20 cellular contexts compared by ENCODE assay signal in the genomic region with DNA sequence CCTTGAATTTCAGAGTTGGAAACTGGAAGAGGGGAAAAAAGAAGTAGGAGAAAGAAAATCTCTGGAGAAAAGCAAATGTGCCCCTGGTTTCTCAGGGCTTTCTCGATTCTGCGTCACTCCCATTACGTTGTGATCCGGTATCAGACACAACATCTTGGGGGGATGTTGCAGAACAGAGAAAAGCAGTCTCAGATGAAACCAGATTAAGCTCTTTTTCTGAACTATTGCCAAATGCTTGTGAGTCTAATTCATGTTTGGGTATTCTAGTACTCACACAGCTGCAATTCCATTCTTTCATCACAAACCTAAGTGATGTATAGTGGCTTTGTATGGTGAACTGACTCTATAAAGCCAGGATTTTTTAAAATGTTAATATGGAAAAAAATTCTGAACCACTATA.
DNase-seq lines count a peak whose midpoint lies in the region; ATAC-seq, FAIRE-seq and TF ChIP-seq lines count a peak whose summit lies in the region.
"Had no signal": no experiment of that assay in that cellular context is flagged by ENCODE, and none has a peak within 500 bp of the region (broad histone marks: within the 10 kb centered on the region; RNA-seq: fewer than 3 reads in every experiment).

No MANE protein-coding gene starts in this region.

- no peak for DNase-seq in GM12891 (ENCODE audit: insufficient read length, low spot score)
- DNase-seq in fibroblast of mammary gland (ENCODE audit: low read depth), result peak; percentile 25
- DNase-seq in retinal pigment epithelial cell (ENCODE audit: low read depth), result peak; percentile 74
- no peak for DNase-seq in GM20000 (ENCODE audit: low spot score)
- DNase-seq: brain microvascular endothelial cell; CD8-positive, alpha-beta T cell; dermis blood vessel endothelial cell; left cardiac atrium; midbrain; NCI-H1417 treated with DMSO at 0.1 percent for 48 hours; SW 1271; testis had no signal

- H2AFZ ChIP-seq in OCI-LY3 (ENCODE audit: low read depth, low read length), result no peak overlapping the region

- peaks cover 98% of the 10 kb centered on the region for H3K4me1 ChIP-seq in OCI-LY3 (ENCODE audit: low read length)
- H3K4me1 ChIP-seq: gastroesophageal sphincter, testis had no signal

- H3K9me3 ChIP-seq in OCI-LY3 (ENCODE audit: insufficient read depth, low read length), result no peaks in the 10 kb centered on the region
- H3K9me3 ChIP-seq: gastroesophageal sphincter, testis had no signal

- peak overlapping the region; percentile 55 for H3K27ac ChIP-seq in OCI-LY3 (ENCODE audit: low read length)
- H3K27ac ChIP-seq: brain microvascular endothelial cell, epithelial cell of prostate, gastroesophageal sphincter, testis had no signal

- no peak for TF ChIP-seq CTCF in OCI-LY3 (IDR thresholded peaks at IDR 0.05; ENCODE audit: low read depth, low read length)
- TF ChIP-seq CTCF in fibroblast of mammary gland (conservative IDR thresholded peaks at IDR 0.05; ENCODE audit: control insufficient read depth, insufficient read depth, low read depth, low read length), result no peak
- no peak for TF ChIP-seq CTCF in retinal pigment epithelial cell (conservative IDR thresholded peaks at IDR 0.05; ENCODE audit: low read depth, low read length)
- no peak for TF ChIP-seq CTCF in GM20000 (IDR thresholded peaks at IDR 0.05; ENCODE audit: extremely low read depth, missing control alignments)

- peak overlapping the region; percentile 25 for H3K4me3 ChIP-seq in OCI-LY3 (ENCODE audit: low read length)
- H3K4me3 ChIP-seq in fibroblast of mammary gland (ENCODE audit: control insufficient read depth, low read depth, low read length), result no peak overlapping the region
- no peak overlapping the region for H3K4me3 ChIP-seq in retinal pigment epithelial cell (ENCODE audit: low read length)
- H3K4me3 ChIP-seq: gastroesophageal sphincter, testis had no signal

- H3K4me2 ChIP-seq in OCI-LY3 (ENCODE audit: low read length), result peak overlapping the region; percentile 50

- H3K36me3 ChIP-seq in OCI-LY3 (replicated peaks; ENCODE audit: low read depth, low read length), result peaks cover 41% of the 10 kb centered on the region
- H3K36me3 ChIP-seq: brain microvascular endothelial cell, gastroesophageal sphincter had no signal

- ATAC-seq in GM21529 (IDR thresholded peaks at IDR 0.05; ENCODE audit: unreplicated experiment) (no peak), HG02973 (IDR thresholded peaks at IDR 0.05; ENCODE audit: unreplicated experiment) (no peak), HG03159 (IDR thresholded peaks at IDR 0.05; ENCODE audit: unreplicated experiment) (no peak)
- ATAC-seq: CD8-positive, alpha-beta T cell; gastroesophageal sphincter; left cardiac atrium had no signal

- FAIRE-seq in GM12891 (lab: Jason Lieb, UNC), result peak; percentile 71
- FAIRE-seq: GM18507, RCC 7860 had no signal

- peak overlapping the region; percentile 16 for H3K9ac ChIP-seq in OCI-LY3 (ENCODE audit: low read length)

- TF ChIP-seq POLR2A in GM12891 (IDR thresholded peaks at IDR 0.05; ENCODE audit: low read depth, low read length), result no peak

- no peaks in the 10 kb centered on the region for H3K27me3 ChIP-seq in OCI-LY3 (ENCODE audit: low read depth, low read length)
- H3K27me3 ChIP-seq: brain microvascular endothelial cell, gastroesophageal sphincter, testis had no signal

- H3K79me2 ChIP-seq in OCI-LY3 (ENCODE audit: low read length), result peaks cover 100% of the 10 kb centered on the region

- peaks cover 100% of the 10 kb centered on the region for H4K20me1 ChIP-seq in OCI-LY3 (ENCODE audit: insufficient read depth, low read length)

TF ChIP-seq in GM12891, 5 proteins besides CTCF, POLR2A, EP300 and RAD21:
- TF ChIP-seq PAX5 (IDR thresholded peaks at IDR 0.05; ENCODE audit: insufficient read depth, low read length, severe bottlenecking) (no peak), SPI1 (IDR thresholded peaks at IDR 0.05; ENCODE audit: low read depth, low read length) (no peak), TAF1 (IDR thresholded peaks at IDR 0.05; ENCODE audit: low read depth, low read length) (no peak), POLR2AphosphoS5 (IDR thresholded peaks at IDR 0.05; ENCODE audit: low read depth, low read length) (no peak), POU2F2 (IDR thresholded peaks at IDR 0.05; ENCODE audit: low read depth, low read length) (no peak)

Comparison
In these comparisons a context has a peak if more than half of its experiments do, and no peak if none do; other contexts are left out.
1. DNase-seq: peak in fibroblast of mammary gland (single experiment) and retinal pigment epithelial cell (single experiment); none in GM12891 (single experiment) and GM20000 (single experiment).